15 cellular contexts compared by ENCODE assay signal in the genomic region with DNA sequence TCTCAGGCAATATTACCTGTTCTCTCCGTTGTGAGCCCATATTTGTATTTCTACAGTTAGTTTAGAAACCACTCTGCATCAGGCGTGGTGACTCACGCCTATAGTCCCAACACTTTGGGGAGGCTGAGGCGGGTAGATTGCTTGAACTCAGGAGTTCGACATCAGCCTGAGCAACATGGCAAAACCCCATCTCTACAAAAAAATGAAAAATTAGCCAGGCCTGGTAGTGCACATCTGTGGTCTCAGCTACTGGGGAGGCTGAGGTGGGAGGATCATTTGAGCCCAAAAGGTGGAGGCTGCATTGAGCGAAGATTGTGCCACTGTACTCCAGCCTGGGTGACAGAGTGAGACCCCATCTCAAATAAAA. TPM values are rescaled to one million over a fixed set of nuclear protein-coding genes. Genes with fewer than 3 reads are reported as not detected.
DNase-seq lines count a peak whose midpoint lies in the region; ATAC-seq, FAIRE-seq and TF ChIP-seq lines count a peak whose summit lies in the region.
"Had no signal": no experiment of that assay in that cellular context is flagged by ENCODE, and none has a peak within 500 bp of the region (broad histone marks: within the 10 kb centered on the region; RNA-seq: fewer than 3 reads in every experiment).

No MANE protein-coding gene starts in this region.

- no peak for ATAC-seq in HepG2
- ATAC-seq in right lobe of liver: no peak
- ATAC-seq in activated naive CD8-positive, alpha-beta T cell treated with anti-CD3 and anti-CD28 coated beads, Interleukin-2, amount 50 U/mL, for 24 hours: peak; percentile 38
- ATAC-seq: natural killer cell had no signal

- BruUV-seq in HepG2 (replicated peaks; lab: Mats Ljungman, UMichigan): no TSS peak

- TF ChIP-seq RAD21 in HepG2 (CRISPR knock-in tag; IDR thresholded peaks at IDR 0.05): no peak

- H3K4me3 Mint-ChIP-seq in activated naive CD8-positive, alpha-beta T cell treated with anti-CD3 and anti-CD28 coated beads, Interleukin-2, amount 50 U/mL, for 24 hours: peak overlapping the region; percentile 48
- H3K4me3 Mint-ChIP-seq: natural killer cell had no signal

- in situ Hi-C loops in HepG2 (cut with HindIII; ENCODE audit: extremely low pct_ligation_motif_present, low pct_unique_long_range_greater_than_20kb): no loop called here

- H3K79me2 ChIP-seq in HepG2 (ENCODE audit: insufficient read depth, low read length) (no peaks in the 10 kb centered on the region), osteoblast (ENCODE audit: insufficient read depth, low read length) (no peaks in the 10 kb centered on the region)

- no peak for TF ChIP-seq EP300 in HepG2 (IDR thresholded peaks at IDR 0.05; ENCODE audit: low read depth in 2 of 2, low read length in 2 of 2)
- no peak for TF ChIP-seq EP300 in HepG2 (CRISPR knock-in tag; IDR thresholded peaks at IDR 0.05; ENCODE audit: borderline replicate concordance)

- intact Hi-C loops in HepG2 (cut with micrococcal nuclease; ENCODE audit: unreplicated experiment): loop anchor here (5.0 kb wide), 1 partner anchor 48 kb away; no protein-coding TSS in a partner anchor
- intact Hi-C loops in right lobe of liver (cut with DNase I): no loop called here

- H3K4me2 ChIP-seq in HepG2 (ENCODE audit: low read depth, low read length) (no peak overlapping the region), osteoblast (ENCODE audit: insufficient read depth, low read length) (no peak overlapping the region)

- POLR2A ChIA-PET in HepG2 (lab: Yijun Ruan, JAX): no interaction called here

- DNase-seq in HepG2 (ENCODE audit: low spot score): no peak
- no peak for DNase-seq in right lobe of liver
- no peak for DNase-seq in activated naive CD8-positive, alpha-beta T cell treated with anti-CD3 and anti-CD28 coated beads, Interleukin-2, amount 50 U/mL, for 24 hours
- DNase-seq in osteoblast (ENCODE audit: insufficient read length, low spot score, missing footprints): no peak
- no peak for DNase-seq in NOMO-1 (lab: John Stamatoyannopoulos, UW; ENCODE audit: unreplicated experiment in 2 of 2)
- no peak for DNase-seq in DMS79 treated with DMSO at 0.1 percent for 48 hours (lab: John Stamatoyannopoulos, UW)
- no peak for DNase-seq in HK-2 (ENCODE audit: unreplicated experiment)
- DNase-seq in globus pallidus (ENCODE audit: low spot score): no peak
- DNase-seq: activated naive CD4-positive, alpha-beta T cell treated with Interleukin-2 at 50 U/mL for 16 hours; C1 segment of cervical spinal cord; cortex of kidney; natural killer cell; NCI-H2081 treated with DMSO at 0.1 percent for 48 hours had no signal

- H4K20me1 ChIP-seq in HepG2 (ENCODE audit: insufficient read depth, low read length): no peaks in the 10 kb centered on the region
- H4K20me1 ChIP-seq in osteoblast (ENCODE audit: insufficient read depth, low read length): no peaks in the 10 kb centered on the region

- TF ChIP-seq POLR2A in HepG2 (IDR thresholded peaks at IDR 0.05; ENCODE audit: insufficient read depth in 1 of 2, low read depth in 2 of 2, low read length in 2 of 2) (no peak), right lobe of liver (IDR thresholded peaks at IDR 0.05) (no peak)

- H3K27ac Mint-ChIP-seq in activated naive CD8-positive, alpha-beta T cell treated with anti-CD3 and anti-CD28 coated beads, Interleukin-2, amount 50 U/mL, for 24 hours: peak overlapping the region; percentile 83
- H3K27ac Mint-ChIP-seq: natural killer cell had no signal

- no peak overlapping the region for H3K27ac ChIP-seq in HepG2 (ENCODE audit: extremely low read length, insufficient read depth, low read length)
- H3K27ac ChIP-seq in right lobe of liver: no peak overlapping the region
- H3K27ac ChIP-seq in osteoblast (ENCODE audit: low read depth, low read length): peak overlapping the region; percentile 93

- H3K4me1 Mint-ChIP-seq in activated naive CD8-positive, alpha-beta T cell treated with anti-CD3 and anti-CD28 coated beads, Interleukin-2, amount 50 U/mL, for 24 hours: peaks cover 65% of the 10 kb centered on the region
- H3K4me1 Mint-ChIP-seq: natural killer cell had no signal

- CTCF ChIA-PET in HepG2 (lab: Yijun Ruan, JAX; ENCODE audit: low intra/inter-chr PET ratio, low total read pairs): no interaction called here

- H3K4me3 ChIP-seq in HepG2 (replicated peaks in 1 of 3; ENCODE audit: insufficient read depth in 1 of 3, low read depth in 2 of 3, low read length in 3 of 3) (no peak overlapping the region), right lobe of liver (no peak overlapping the region), osteoblast (ENCODE audit: insufficient read depth, low read length) (no peak overlapping the region)
- H3K4me3 ChIP-seq: SK-N-MC had no signal

- H3K9me3 ChIP-seq in HepG2 (ENCODE audit: low read length) (no peaks in the 10 kb centered on the region), right lobe of liver (no peaks in the 10 kb centered on the region), osteoblast (ENCODE audit: low read depth, low read length) (no peaks in the 10 kb centered on the region)

- peaks cover 67% of the 10 kb centered on the region for H3K4me1 ChIP-seq in HepG2 (ENCODE audit: insufficient read depth, low read length)
- no peaks in the 10 kb centered on the region for H3K4me1 ChIP-seq in right lobe of liver
- H3K4me1 ChIP-seq in osteoblast (ENCODE audit: insufficient read depth, low read length): peaks cover 43% of the 10 kb centered on the region

- H3K9me3 Mint-ChIP-seq in activated naive CD8-positive, alpha-beta T cell treated with anti-CD3 and anti-CD28 coated beads, Interleukin-2, amount 50 U/mL, for 24 hours: no peaks in the 10 kb centered on the region
- H3K9me3 Mint-ChIP-seq: natural killer cell had no signal

- H3K36me3 Mint-ChIP-seq in activated naive CD8-positive, alpha-beta T cell treated with anti-CD3 and anti-CD28 coated beads, Interleukin-2, amount 50 U/mL, for 24 hours (ENCODE audit: low read depth): no peaks in the 10 kb centered on the region
- H3K36me3 Mint-ChIP-seq: natural killer cell had no signal

- H3K27me3 Mint-ChIP-seq in activated naive CD8-positive, alpha-beta T cell treated with anti-CD3 and anti-CD28 coated beads, Interleukin-2, amount 50 U/mL, for 24 hours: no peaks in the 10 kb centered on the region

- TF ChIP-seq CTCF in HepG2 (CRISPR knock-in tag; IDR thresholded peaks at IDR 0.05) (no peak), right lobe of liver (IDR thresholded peaks at IDR 0.05) (no peak), osteoblast (IDR thresholded peaks at IDR 0.05; ENCODE audit: extremely low read depth, low read depth, low read length) (no peak)

- H3K36me3 ChIP-seq in HepG2 (replicated peaks in 1 of 2; ENCODE audit: control insufficient read depth in 1 of 2, insufficient read depth in 2 of 2, low read length in 2 of 2) (no peaks in the 10 kb centered on the region), right lobe of liver (no peaks in the 10 kb centered on the region), osteoblast (ENCODE audit: insufficient read depth, low read length) (no peaks in the 10 kb centered on the region)

- H3K27me3 ChIP-seq in HepG2 (ENCODE audit: control insufficient read depth in 1 of 2, insufficient read depth in 2 of 2, low read length in 2 of 2) (peaks cover 0 to 10% of the 10 kb centered on the region in 2 experiments; a peak in 1 of 5 replicates), right lobe of liver (no peaks in the 10 kb centered on the region), osteoblast (ENCODE audit: insufficient read depth, low read length) (no peaks in the 10 kb centered on the region)

- no peak for FAIRE-seq in HepG2 (lab: Jason Lieb, UNC)
- FAIRE-seq: keratinocyte had no signal

- 63% methylated on average over 6 of the region's 6 CpGs for WGBS in HepG2 (ENCODE audit: low lambda C conversion rate)
- WGBS in right lobe of liver (ENCODE audit: insufficient coverage, low coverage, low lambda C conversion rate, missing lambda C conversion rate): 79% methylated on average over 5 of the region's 6 CpGs

- H2AFZ ChIP-seq in HepG2 (ENCODE audit: low read length) (no peak overlapping the region), osteoblast (ENCODE audit: low read length) (no peak overlapping the region)

- H3K9ac ChIP-seq in HepG2 (ENCODE audit: insufficient read depth, low read depth, low read length): no peak overlapping the region

RNA-seq across cellular contexts. Expression of a gene that starts 19.7 kb away (rescaled TPM):
- 67.8 and 115 TPM in 2 replicates for total RNA-seq in HepG2 (2016; rRNA removed; fragmentation: Illumina TruSeq; extraction: Trizol)
- 119 and 126 TPM in 2 replicates for total RNA-seq in HepG2 (2016; cell fraction: cytosol; rRNA removed; fragmentation: Illumina TruSeq; extraction: Trizol; ENCODE audit: low read depth)
- 65.6 and 120 TPM in 2 replicates for total RNA-seq in HepG2 (2016; cell fraction: insoluble cytoplasmic fraction; rRNA removed; fragmentation: Illumina TruSeq; extraction: Trizol)
- 79.8 and 82.4 TPM in 2 replicates for total RNA-seq in HepG2 (2016; cell fraction: membrane; rRNA removed; fragmentation: Illumina TruSeq; extraction: Trizol)
- 82.3 and 85.6 TPM in 2 replicates for total RNA-seq in HepG2 (2016; cell fraction: nucleus; rRNA removed; fragmentation: Illumina TruSeq; extraction: Trizol)
- polyA plus RNA-seq in HepG2 (2011; rRNA removed): 34.9 and 64.8 TPM in 2 replicates
- 40.3 and 106 TPM in 2 replicates for polyA plus RNA-seq in HepG2 (2011; cell fraction: cytosol; rRNA removed)
- 50.4 and 124 TPM in 2 replicates for polyA plus RNA-seq in HepG2 (2011; cell fraction: nucleus; rRNA removed)
- polyA plus RNA-seq in HepG2 (2012): 19.1 and 19.4 TPM in 2 replicates
- polyA plus RNA-seq in HepG2 (2016; cell fraction: cytosol; fragmentation: Illumina TruSeq; extraction: Trizol; ENCODE audit: low read depth): 19.4 and 20.9 TPM in 2 replicates
- 67.3 and 67.6 TPM in 2 replicates for polyA plus RNA-seq in HepG2 (2016; cell fraction: insoluble cytoplasmic fraction; fragmentation: Illumina TruSeq; extraction: Trizol; ENCODE audit: low read depth)
- polyA plus RNA-seq in HepG2 (2016; cell fraction: membrane; fragmentation: Illumina TruSeq; extraction: Trizol; ENCODE audit: low read depth): 27.8 and 28.9 TPM in 2 replicates
- polyA plus RNA-seq in HepG2 (2016; cell fraction: nucleus; fragmentation: Illumina TruSeq; extraction: Trizol; ENCODE audit: insufficient read depth, low read depth): 106 and 110 TPM in 2 replicates
- 66.2 and 315 TPM in 2 replicates for polyA minus RNA-seq in HepG2 (2011; rRNA and poly(A)+ RNA removed; ENCODE audit: low replicate concordance)
- 18.4 and 43.5 TPM in 2 replicates for polyA minus RNA-seq in HepG2 (2011; cell fraction: cytosol; rRNA and poly(A)+ RNA removed)
- 53.5 and 115 TPM in 2 replicates for polyA minus RNA-seq in HepG2 (2011; cell fraction: nucleus; rRNA and poly(A)+ RNA removed)
- 10 to 100 TPM; 12.7 to 44.6 (median 27.0) TPM for total RNA-seq in right lobe of liver
- total RNA-seq in osteoblast: 177 and 240 TPM in 2 replicates

RNA-seq across cellular contexts. Expression of a gene that starts 47.9 kb away (rescaled TPM):
- total RNA-seq in HepG2 (2016; rRNA removed; fragmentation: Illumina TruSeq; extraction: Trizol): 5.7 and 6.6 TPM in 2 replicates
- 1.1 and 1.3 TPM in 2 replicates for total RNA-seq in HepG2 (2016; cell fraction: cytosol; rRNA removed; fragmentation: Illumina TruSeq; extraction: Trizol; ENCODE audit: low read depth)
- 4.9 and 6.0 TPM in 2 replicates for total RNA-seq in HepG2 (2016; cell fraction: insoluble cytoplasmic fraction; rRNA removed; fragmentation: Illumina TruSeq; extraction: Trizol)
- 2.6 TPM in 2 replicates for total RNA-seq in HepG2 (2016; cell fraction: membrane; rRNA removed; fragmentation: Illumina TruSeq; extraction: Trizol)
- total RNA-seq in HepG2 (2016; cell fraction: nucleus; rRNA removed; fragmentation: Illumina TruSeq; extraction: Trizol): 5.1 and 7.1 TPM in 2 replicates
- polyA plus RNA-seq in HepG2 (2011; rRNA removed): 0.50 and 0.65 TPM in 2 replicates
- polyA plus RNA-seq in HepG2 (2011; cell fraction: cytosol; rRNA removed): 0.29 and 0.35 TPM in 2 replicates
- 1.9 TPM in 2 replicates for polyA plus RNA-seq in HepG2 (2011; cell fraction: nucleus; rRNA removed)
- polyA plus RNA-seq in HepG2 (2012): 0.63 and 1.4 TPM in 2 replicates
- polyA plus RNA-seq in HepG2 (2016; cell fraction: cytosol; fragmentation: Illumina TruSeq; extraction: Trizol; ENCODE audit: low read depth): 0.24 and 0.26 TPM in 2 replicates
- polyA plus RNA-seq in HepG2 (2016; cell fraction: insoluble cytoplasmic fraction; fragmentation: Illumina TruSeq; extraction: Trizol; ENCODE audit: low read depth): 3.4 and 4.2 TPM in 2 replicates
- polyA plus RNA-seq in HepG2 (2016; cell fraction: membrane; fragmentation: Illumina TruSeq; extraction: Trizol; ENCODE audit: low read depth): 0.62 and 0.69 TPM in 2 replicates
- 12.8 and 14.2 TPM in 2 replicates for polyA plus RNA-seq in HepG2 (2016; cell fraction: nucleus; fragmentation: Illumina TruSeq; extraction: Trizol; ENCODE audit: insufficient read depth, low read depth)
- 1.8 and 19.5 TPM in 2 replicates for polyA minus RNA-seq in HepG2 (2011; rRNA and poly(A)+ RNA removed; ENCODE audit: low replicate concordance)
- 0.79 and 1.1 TPM in 2 replicates for polyA minus RNA-seq in HepG2 (2011; cell fraction: cytosol; rRNA and poly(A)+ RNA removed)
- 0.87 and 1.3 TPM in 2 replicates for polyA minus RNA-seq in HepG2 (2011; cell fraction: nucleus; rRNA and poly(A)+ RNA removed)
- 1 to 10 TPM in 1 of 6 experiments, under 1 TPM in 5; 0.18 to 1.2 (median 0.70) TPM for total RNA-seq in right lobe of liver
- under 0.01 and 0.29 TPM in 2 replicates for total RNA-seq in osteoblast
